Comparison of ENCODE assay signal across 9 cellular contexts in the genomic region with DNA sequence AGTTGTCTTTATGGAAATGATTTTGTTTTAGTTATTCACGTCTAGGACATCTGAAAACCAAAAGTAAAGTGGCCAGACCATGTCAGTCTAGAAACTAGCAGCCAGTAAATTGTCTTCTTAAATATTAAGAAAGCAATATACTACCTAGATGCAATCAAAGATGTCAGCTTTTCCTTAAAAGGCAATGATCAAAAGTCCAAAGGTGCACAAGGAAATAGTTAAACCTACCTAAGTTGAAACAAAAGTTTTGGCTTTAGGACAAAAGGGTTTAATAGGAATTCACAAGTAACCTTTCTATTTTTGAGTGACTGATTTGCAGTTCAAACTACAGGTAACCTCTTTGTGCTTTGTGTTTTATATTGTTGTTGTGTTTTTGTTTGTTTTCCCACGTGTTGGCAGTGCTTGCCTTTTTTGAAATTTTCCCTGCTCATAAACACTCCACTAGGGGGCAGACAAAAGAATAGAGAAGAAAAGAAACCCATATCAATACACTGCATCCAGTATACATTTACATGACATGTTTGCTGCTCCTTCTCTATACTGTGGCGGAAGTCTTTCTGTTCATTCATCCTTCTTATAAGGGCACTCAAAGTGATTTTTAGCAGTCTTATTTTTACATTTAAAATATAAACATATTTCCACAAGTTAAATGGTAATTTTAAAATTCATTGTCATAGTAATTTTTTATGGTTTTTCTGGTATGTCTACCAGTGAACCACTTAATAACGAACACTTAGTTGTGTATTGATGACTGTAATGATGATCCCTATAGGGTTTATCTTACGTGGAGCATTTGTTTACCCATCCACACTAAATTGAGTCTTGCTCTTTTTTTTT.
DNase-seq lines count a peak whose midpoint lies in the region; ATAC-seq, FAIRE-seq and TF ChIP-seq lines count a peak whose summit lies in the region.
"Had no signal": no experiment of that assay in that cellular context is flagged by ENCODE, and none has a peak within 500 bp of the region (broad histone marks: within the 10 kb centered on the region; RNA-seq: fewer than 3 reads in every experiment).

No MANE protein-coding gene starts in this region.

- BruUV-seq in PC-9 (replicated peaks; lab: Mats Ljungman, UMichigan) (no TSS peak), endothelial cell of umbilical vein (replicated peaks; lab: Mats Ljungman, UMichigan) (no TSS peak)

- no peaks in the 10 kb centered on the region for H3K9me3 Mint-ChIP-seq in osteocyte (ENCODE audit: unreplicated experiment)
- H3K9me3 Mint-ChIP-seq: T-cell had no signal

- H3K36me3 ChIP-seq in PC-9 (ENCODE audit: low read depth) (no peaks in the 10 kb centered on the region), endothelial cell of umbilical vein (ENCODE audit: control insufficient read depth in 2 of 2, extremely low read depth in 1 of 2, insufficient read depth in 2 of 2, low read length in 2 of 2) (no peaks in the 10 kb centered on the region)

- no peaks in the 10 kb centered on the region for H3K9me2 ChIP-seq in PC-9 (ENCODE audit: insufficient read depth)

- H3K4me1 ChIP-seq in PC-9 (replicated peaks; ENCODE audit: insufficient read depth) (no peaks in the 10 kb centered on the region), endothelial cell of umbilical vein (ENCODE audit: control insufficient read depth, extremely low read depth, insufficient read depth, low read length) (peaks cover 33% of the 10 kb centered on the region)

- H3F3A ChIP-seq in PC-9 (ENCODE audit: insufficient read depth, low read depth), result no peaks in the 10 kb centered on the region

- H3K9me1 ChIP-seq in endothelial cell of umbilical vein (replicated peaks; ENCODE audit: control insufficient read depth, extremely low read depth, insufficient read depth, low read length), result no peaks in the 10 kb centered on the region

- dilution Hi-C loops in endothelial cell of umbilical vein (cut with MboI; ENCODE audit: extremely low pct_ligation_motif_present, low sequenced_read_pairs), result no loop called here

- H3K4me2 ChIP-seq in PC-9, result no peak overlapping the region
- H3K4me2 ChIP-seq in endothelial cell of umbilical vein (ENCODE audit: insufficient read depth, low read length), result no peak overlapping the region

- H3K9me3 ChIP-seq in PC-9 (ENCODE audit: insufficient read depth, low read depth) (no peaks in the 10 kb centered on the region), endothelial cell of umbilical vein (replicated peaks; ENCODE audit: control insufficient read depth, insufficient read depth, low read length) (no peaks in the 10 kb centered on the region)

- ATAC-seq in GM19324 (IDR thresholded peaks at IDR 0.05; ENCODE audit: low FRiP score, unreplicated experiment) (peak; percentile 54), HG03460 (IDR thresholded peaks at IDR 0.05; ENCODE audit: unreplicated experiment) (peak; percentile 50), HG02970 (IDR thresholded peaks at IDR 0.05; ENCODE audit: low FRiP score, unreplicated experiment) (no peak)

- H3K36me3 Mint-ChIP-seq in osteocyte (ENCODE audit: unreplicated experiment), result peaks cover 13% of the 10 kb centered on the region
- H3K36me3 Mint-ChIP-seq: T-cell had no signal

- no peaks in the 10 kb centered on the region for H3K27me3 Mint-ChIP-seq in osteocyte (ENCODE audit: unreplicated experiment)

- no peaks in the 10 kb centered on the region for H3K79me2 ChIP-seq in PC-9 (ENCODE audit: low read depth)
- no peaks in the 10 kb centered on the region for H3K79me2 ChIP-seq in endothelial cell of umbilical vein (ENCODE audit: control insufficient read depth, insufficient read depth, low read length)

- DNase-seq in D341Med (ENCODE audit: low spot score) (peak; percentile 44), PC-9 (no peak), endothelial cell of umbilical vein (ENCODE audit: low read depth, low spot score) (peak; percentile 72), osteocyte (ENCODE audit: extremely low spot score, unreplicated experiment) (no peak), mucosa of gallbladder (ENCODE audit: low spot score) (no peak)
- DNase-seq: T-cell had no signal

- H2AFZ ChIP-seq in PC-9, result no peak overlapping the region
- H2AFZ ChIP-seq in endothelial cell of umbilical vein (ENCODE audit: low read depth, low read length), result no peak overlapping the region

- H3K27me3 ChIP-seq in PC-9 (ENCODE audit: insufficient read depth, low read depth) (no peaks in the 10 kb centered on the region), endothelial cell of umbilical vein (ENCODE audit: control insufficient read depth in 2 of 2, insufficient read depth in 2 of 2, low read length in 2 of 2) (no peaks in the 10 kb centered on the region)

- TF ChIP-seq CTCF in PC-9 (conservative IDR thresholded peaks at IDR 0.05) (peak; percentile 68), endothelial cell of umbilical vein (IDR thresholded peaks at IDR 0.05; ENCODE audit: extremely low read depth in 1 of 2, insufficient read depth in 1 of 2, low read depth in 1 of 2, low read length in 2 of 2) (peak; percentile 46 to 48), osteocyte (IDR thresholded peaks at IDR 0.05) (peak; percentile 68)

- FAIRE-seq in endothelial cell of umbilical vein (lab: Jason Lieb, UNC), result peak; percentile 68

- CTCF ChIA-PET in PC-9 (lab: Charles Lee), result no interaction called here
- CTCF ChIA-PET in endothelial cell of umbilical vein (lab: Charles Lee), result interaction anchor here (1.0 to 4.0 kb wide), 3 partner anchors 9 to 19 kb away, joined by 3 to 23 read pairs (median 7); no protein-coding TSS in a partner anchor

- no peak overlapping the region for H3K27ac ChIP-seq in PC-9
- no peak overlapping the region for H3K27ac ChIP-seq in endothelial cell of umbilical vein (ENCODE audit: insufficient read depth, low read depth, low read length)

- no peak overlapping the region for H3K9ac ChIP-seq in endothelial cell of umbilical vein (replicated peaks; ENCODE audit: extremely low read depth, insufficient read depth, low read length)

- H3K4me3 ChIP-seq in PC-9 (no peak overlapping the region), endothelial cell of umbilical vein (replicated peaks in 1 of 3; ENCODE audit: insufficient read depth in 1 of 3, low read depth in 1 of 3, low read length in 3 of 3) (no peak overlapping the region)

- peaks cover 20% of the 10 kb centered on the region for H3K4me1 Mint-ChIP-seq in osteocyte (ENCODE audit: unreplicated experiment)

- no peak overlapping the region for H3K4me3 Mint-ChIP-seq in osteocyte (ENCODE audit: unreplicated experiment)
- H3K4me3 Mint-ChIP-seq: T-cell had no signal

- H4K20me1 ChIP-seq in PC-9 (ENCODE audit: insufficient read depth) (no peaks in the 10 kb centered on the region), endothelial cell of umbilical vein (replicated peaks; ENCODE audit: control insufficient read depth, extremely low read depth, insufficient read depth, low read length) (peaks cover 2% of the 10 kb centered on the region)

- intact Hi-C loops in PC-9 (cut with micrococcal nuclease; ENCODE audit: unreplicated experiment), result loop anchor here (1.0 kb wide), 1 partner anchor 63 kb away; a partner anchor contains a TSS
- intact Hi-C loops in endothelial cell of umbilical vein (cut with micrococcal nuclease), result loop anchor here (1.0 to 2.0 kb wide), 3 partner anchors 62 to 115 kb away; no protein-coding TSS in a partner anchor

- H3K27ac Mint-ChIP-seq in osteocyte (ENCODE audit: unreplicated experiment), result no peak overlapping the region
- H3K27ac Mint-ChIP-seq: T-cell had no signal

- POLR2A ChIA-PET in PC-9 (lab: Charles Lee; ENCODE audit: unreplicated experiment), result no interaction called here
- POLR2A ChIA-PET in endothelial cell of umbilical vein (lab: Charles Lee), result no interaction called here

- TF ChIP-seq POLR2A in endothelial cell of umbilical vein (IDR thresholded peaks at IDR 0.05; ENCODE audit: low read depth, low read length), result no peak

TF ChIP-seq in endothelial cell of umbilical vein, 7 proteins besides CTCF, POLR2A, EP300 and RAD21:
- TF ChIP-seq POLR2AphosphoS5 (IDR thresholded peaks at IDR 0.05; ENCODE audit: insufficient read depth, low read depth, low read length) (no peak), MYC (IDR thresholded peaks at IDR 0.05; ENCODE audit: low read depth, low read length) (no peak), FOS (IDR thresholded peaks at IDR 0.05; ENCODE audit: borderline replicate concordance, insufficient read depth, low read length) (no peak), GATA2 (IDR thresholded peaks at IDR 0.05; ENCODE audit: insufficient read depth, insufficient read length, low read depth, low read length) (no peak), JUN (IDR thresholded peaks at IDR 0.05; ENCODE audit: borderline replicate concordance, insufficient read depth, insufficient read length, low read depth) (no peak), EZH2 (IDR thresholded peaks at IDR 0.05; ENCODE audit: borderline replicate concordance, low read depth, low read length, severe bottlenecking) (no peak)
- TF ChIP-seq, protein P1, sequence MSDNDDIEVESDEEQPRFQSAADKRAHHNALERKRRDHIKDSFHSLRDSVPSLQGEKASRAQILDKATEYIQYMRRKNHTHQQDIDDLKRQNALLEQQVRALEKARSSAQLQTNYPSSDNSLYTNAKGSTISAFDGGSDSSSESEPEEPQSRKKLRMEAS (IDR thresholded peaks at IDR 0.05; ENCODE audit: insufficient read depth, insufficient read length), result no peak

Comparison
In these comparisons a context has a peak if more than half of its experiments do, and no peak if none do; other contexts are left out.
1. DNase-seq: peak in D341Med (single experiment) and endothelial cell of umbilical vein (single experiment); none in PC-9 (0 of 2), osteocyte (single experiment) and mucosa of gallbladder (single experiment).
2. Peak in every context shown above with its lines, with median percentiles within 50 percentile points of each other: CTCF ChIP-seq.